ENCODE assay signal across 1 cellular context in genomic region chr10:129955591-129956284, GRCh38.
TF ChIP-seq lines count a peak whose summit lies in the region.

No MANE protein-coding gene starts in this region.

TF ChIP-seq in HepG2, 621 proteins besides CTCF, POLR2A, EP300 and RAD21:
- TF ChIP-seq ELF4 (CRISPR knock-in tag; IDR thresholded peaks at IDR 0.05; ENCODE audit: borderline replicate concordance) = no peak
- TF ChIP-seq ARID5B (CRISPR knock-in tag; IDR thresholded peaks at IDR 0.05) = peak; percentile 27; the same call in 1 of the 2 replicates
- TF ChIP-seq HNF1A (IDR thresholded peaks at IDR 0.05; ENCODE audit: low read depth) = peak; percentile 69
- peak; percentile 52; the same call in 1 of the 2 replicates for TF ChIP-seq HNF1A (CRISPR knock-in tag; IDR thresholded peaks at IDR 0.05; ENCODE audit: borderline replicate concordance)
- TF ChIP-seq ZNF784 (CRISPR knock-in tag; IDR thresholded peaks at IDR 0.05; ENCODE audit: borderline replicate concordance) = no peak
- no peak for TF ChIP-seq FOXA1 (IDR thresholded peaks at IDR 0.05)
- TF ChIP-seq FOXA1 (CRISPR knock-in tag; IDR thresholded peaks at IDR 0.05) = peak; percentile 59
- TF ChIP-seq SNAPC2 (CRISPR knock-in tag; IDR thresholded peaks at IDR 0.05) = no peak
- no peak for TF ChIP-seq CBX1 (IDR thresholded peaks at IDR 0.05; ENCODE audit: low read depth)
- no peak for TF ChIP-seq KLF16 (CRISPR knock-in tag; IDR thresholded peaks at IDR 0.05)
- 0 out of 2 replicates have a peak, but pooled peaks have one; percentile 20 for TF ChIP-seq ELF3 (CRISPR knock-in tag; IDR thresholded peaks at IDR 0.05)
- peak; percentile 70 for TF ChIP-seq ARID3A (IDR thresholded peaks at IDR 0.05; ENCODE audit: low read depth, low read length)
- TF ChIP-seq RERE (CRISPR knock-in tag; IDR thresholded peaks at IDR 0.05; ENCODE audit: low read depth) = no peak
- TF ChIP-seq HNRNPUL1 (IDR thresholded peaks at IDR 0.05; ENCODE audit: low read depth, low read length) = 0 out of 2 replicates have a peak, but pooled peaks have one; percentile 21
TF ChIP-seq in HepG2: peak in this region for 6.
